Comparison of ENCODE assay signal across 12 cellular contexts in genomic region chr10:129332476-129332875, GRCh38.
DNase-seq lines count a peak whose midpoint lies in the region; ATAC-seq, FAIRE-seq and TF ChIP-seq lines count a peak whose summit lies in the region.
"Had no signal": no experiment of that assay in that cellular context is flagged by ENCODE, and none has a peak within 500 bp of the region (broad histone marks: within the 10 kb centered on the region; RNA-seq: fewer than 3 reads in every experiment).

No MANE protein-coding gene starts in this region.

- TF ChIP-seq EP300 in SK-N-SH (IDR thresholded peaks at IDR 0.05; ENCODE audit: borderline replicate concordance in 1 of 2, low read depth in 1 of 2, low read length in 1 of 2) (no peak), H1 (IDR thresholded peaks at IDR 0.05; ENCODE audit: borderline replicate concordance in 1 of 2, low read depth in 2 of 2, low read length in 2 of 2) (no peak)

- H3K79me1 ChIP-seq in H1 (ENCODE audit: low read depth, low read length), result no peaks in the 10 kb centered on the region

- no peaks in the 10 kb centered on the region for H3K9me2 ChIP-seq in SK-N-SH

- no peak overlapping the region for H2BK12ac ChIP-seq in H1 (ENCODE audit: low read depth, low read length)

- H4K8ac ChIP-seq in H1 (ENCODE audit: extremely low read depth, insufficient read depth, low read length), result no peak overlapping the region

- H3K27ac ChIP-seq in SK-N-SH (ENCODE audit: low read depth in 2 of 2, low read length in 1 of 2) (no peak overlapping the region), H1 (ENCODE audit: low read depth, low read length) (no peak overlapping the region)

- H3K4me1 ChIP-seq in SK-N-SH (ENCODE audit: control insufficient read depth in 1 of 2, insufficient read depth in 2 of 2, low read depth in 1 of 2, low read length in 1 of 2), result no peaks in the 10 kb centered on the region; a peak in 1 of 4 replicates
- H3K4me1 ChIP-seq in H1 (replicated peaks in 1 of 4; ENCODE audit: control insufficient read depth in 3 of 4, insufficient read depth in 4 of 4, low read length in 3 of 4), result peaks cover 0 to 2% (median under 1%) of the 10 kb centered on the region in 4 experiments; a peak in 4 of 7 replicates

- no peak overlapping the region for H4K91ac ChIP-seq in H1 (replicated peaks; ENCODE audit: insufficient read length, low read length)

- no peak overlapping the region for H2BK5ac ChIP-seq in H1 (ENCODE audit: low read depth, low read length)

- H3K4me3 ChIP-seq in SK-N-SH (ENCODE audit: low read depth in 2 of 2, low read length in 1 of 2), result no peak overlapping the region; a peak in 1 of 4 replicates
- no peak overlapping the region for H3K4me3 ChIP-seq in H1 (ENCODE audit: extremely low read depth in 1 of 4, insufficient read depth in 2 of 4, low read depth in 3 of 4, low read length in 4 of 4)

- H3K23me2 ChIP-seq in H1 (ENCODE audit: low read depth, low read length), result no peaks in the 10 kb centered on the region

- ATAC-seq in SK-N-SH treated with all-trans-retinoic acid at 6 μM for 48 hours, result no peak
- no peak for ATAC-seq in HG02623 (IDR thresholded peaks at IDR 0.05; ENCODE audit: unreplicated experiment)
- ATAC-seq in HG02588 (IDR thresholded peaks at IDR 0.05; ENCODE audit: unreplicated experiment), result no peak
- ATAC-seq: activated CD4-positive, CD25-positive, alpha-beta regulatory T cell treated with anti-CD3 and anti-CD28 coated beads, Interleukin-2, amount 50 U/mL, for 24 hours; natural killer cell treated with Interleukin-12 subunit alpha and Interleukin-12 subunit beta and Interleukin-15 and Interleukin-18, amount 100 ng/mL, for 72 hours had no signal

- H3K56ac ChIP-seq in H1 (replicated peaks; ENCODE audit: insufficient read length, low read depth, low read length), result no peak overlapping the region

- H3K4me2 ChIP-seq in SK-N-SH (no peak overlapping the region), H1 (ENCODE audit: insufficient read depth in 1 of 2, low read depth in 2 of 2, low read length in 2 of 2) (no peak overlapping the region)

- POLR2A ChIA-PET in SK-N-SH (lab: Yijun Ruan, JAX) (no interaction called here), H1 (lab: Charles Lee; ENCODE audit: partially characterized antibody) (no interaction called here)

- TF ChIP-seq RAD21 in SK-N-SH (IDR thresholded peaks at IDR 0.05; ENCODE audit: low read length) (peak; percentile 36; the same call in 1 of the 2 replicates), H1 (IDR thresholded peaks at IDR 0.05 in 1 of 2, conservative IDR thresholded peaks at IDR 0.05 in 1 of 2; ENCODE audit: low read depth in 2 of 2, low read length in 2 of 2) (peak; percentile 73 to 85)

- no peak overlapping the region for H3K9ac ChIP-seq in SK-N-SH
- H3K9ac ChIP-seq in H1 (replicated peaks in 1 of 4; ENCODE audit: extremely low read depth in 1 of 4, low read depth in 3 of 4, low read length in 3 of 4), result no peak overlapping the region

- no peak overlapping the region for H3K23ac ChIP-seq in H1 (ENCODE audit: insufficient read length)

- no peak overlapping the region for H2BK120ac ChIP-seq in H1 (replicated peaks; ENCODE audit: low read depth, low read length)

- TF ChIP-seq CTCF in SK-N-SH (IDR thresholded peaks at IDR 0.05) (no peak), H1 (IDR thresholded peaks at IDR 0.05; ENCODE audit: control extremely low read depth in 1 of 3, insufficient read depth in 1 of 3, low read depth in 1 of 3, low read length in 3 of 3) (peak; percentile 72 to 85 (median 73))

- H2AFZ ChIP-seq in SK-N-SH (ENCODE audit: low read depth) (no peak overlapping the region), H1 (ENCODE audit: low read length) (peak overlapping the region; percentile 64; the same call in 1 of the 2 replicates)

- no peak overlapping the region for H3K14ac ChIP-seq in H1 (ENCODE audit: insufficient read length)

- no peaks in the 10 kb centered on the region for H3K36me3 ChIP-seq in SK-N-SH (replicated peaks in 1 of 2; ENCODE audit: control insufficient read depth in 1 of 2, insufficient read depth in 2 of 2, low read length in 1 of 2)
- no peaks in the 10 kb centered on the region for H3K36me3 ChIP-seq in H1 (ENCODE audit: control insufficient read depth in 2 of 4, insufficient read depth in 4 of 4, low read length in 3 of 4)

- FAIRE-seq in H1 (lab: Jason Lieb, UNC), result peak; percentile 92

- no peaks in the 10 kb centered on the region for H4K20me1 ChIP-seq in SK-N-SH (ENCODE audit: insufficient read depth)
- H4K20me1 ChIP-seq in H1 (replicated peaks in 1 of 2; ENCODE audit: control insufficient read depth in 1 of 2, insufficient read depth in 2 of 2, low read length in 2 of 2), result no peaks in the 10 kb centered on the region

- CTCF ChIA-PET in SK-N-SH (lab: Yijun Ruan, JAX) (interaction anchor here (1.0 to 2.6 kb wide), 11 partner anchors 9 to 1254 kb away, joined by 3 to 8 read pairs (median 3); no protein-coding TSS in a partner anchor), H1 (lab: Charles Lee; ENCODE audit: partially characterized antibody) (interaction anchor here (0.6 to 4.7 kb wide), 41 partner anchors 9 to 590 kb away, joined by 3 to 32 read pairs (median 4); no protein-coding TSS in a partner anchor)

- H3K79me2 ChIP-seq in SK-N-SH (ENCODE audit: insufficient read depth) (no peaks in the 10 kb centered on the region), H1 (ENCODE audit: control insufficient read depth in 1 of 2, insufficient read depth in 2 of 2, low read length in 2 of 2) (no peaks in the 10 kb centered on the region)

- WGBS in SK-N-SH (ENCODE audit: low lambda C conversion rate), result 35% methylated on average over 6 of the region's 6 CpGs
- WGBS in H1 (ENCODE audit: extremely low coverage in 1 of 2, insufficient coverage in 1 of 2, insufficient read length in 1 of 2, insufficient replicate concordance in 2 of 2, low coverage in 1 of 2, low lambda C conversion rate in 2 of 2, missing lambda C conversion rate in 1 of 2), 2 experiments, result 12% methylated on average over 6 of the region's 6 CpGs; no CpG with 5 or more reads in 1 of the 2 experiments

- H2BK15ac ChIP-seq in H1 (ENCODE audit: low read length), result no peak overlapping the region

- H3K27me3 ChIP-seq in SK-N-SH (ENCODE audit: insufficient read depth), result no peaks in the 10 kb centered on the region
- H3K27me3 ChIP-seq in H1 (replicated peaks in 1 of 4; ENCODE audit: control insufficient read depth in 3 of 4, extremely low read depth in 1 of 4, insufficient read depth in 3 of 4, low read length in 3 of 4), result no peaks in the 10 kb centered on the region

- H3K9me3 ChIP-seq in SK-N-SH (no peaks in the 10 kb centered on the region), H1 (ENCODE audit: insufficient read depth in 2 of 2, low read depth in 1 of 2, low read length in 1 of 2) (no peaks in the 10 kb centered on the region)

- no peak for TF ChIP-seq POLR2A in H1 (IDR thresholded peaks at IDR 0.05; ENCODE audit: control extremely low read depth in 1 of 2, low read depth in 2 of 2, low read length in 2 of 2)

- no peak overlapping the region for H4K5ac ChIP-seq in H1 (ENCODE audit: insufficient read length, low read depth, low read length)

- DNase-seq in SK-N-SH, result peak; percentile 56
- peak; percentile 2 for DNase-seq in M059J (ENCODE audit: low read depth)
- DNase-seq in H1 (ENCODE audit: low read depth in 1 of 2, low spot score in 2 of 2), result peak; percentile 50 to 79
- peak; percentile 34 for DNase-seq in renal cortical epithelial cell (ENCODE audit: low read depth)
- no peak for DNase-seq in activated CD8-positive, alpha-beta memory T cell treated with anti-CD3 and anti-CD28 coated beads for 24 hours
- DNase-seq: effector CD4-positive, alpha-beta T cell; NCI-H2107 had no signal

- H3F3A ChIP-seq in SK-N-SH (replicated peaks; ENCODE audit: insufficient read depth), result no peaks in the 10 kb centered on the region

- no peak overlapping the region for H2AK5ac ChIP-seq in H1 (ENCODE audit: low read depth, low read length)

- H3K4ac ChIP-seq in H1 (replicated peaks; ENCODE audit: insufficient read length, low read depth, low read length), result no peak overlapping the region

- H2BK20ac ChIP-seq in H1 (ENCODE audit: low read length), result no peak overlapping the region

- no peak overlapping the region for H3K18ac ChIP-seq in H1 (ENCODE audit: extremely low read depth, low read length)

TF ChIP-seq in SK-N-SH, 30 proteins besides CTCF, POLR2A, EP300 and RAD21:
- TF ChIP-seq IRF3 (IDR thresholded peaks at IDR 0.05; ENCODE audit: low read depth, low read length), result no peak
- peak; percentile 13; the same call in 1 of the 2 replicates for TF ChIP-seq SMC3 (IDR thresholded peaks at IDR 0.05; ENCODE audit: low read depth, low read length)

TF ChIP-seq in SK-N-SH treated with all-trans-retinoic acid at 6 μM for 48 hours, 23 proteins besides CTCF, POLR2A, EP300 and RAD21 (continues in another document):
- no peak for TF ChIP-seq ZNF565 (CRISPR knock-in tag; conservative IDR thresholded peaks at IDR 0.05; ENCODE audit: low read depth)
- TF ChIP-seq ZFP30 (CRISPR knock-in tag; IDR thresholded peaks at IDR 0.05), result no peak
- TF ChIP-seq SNAI2 (CRISPR knock-in tag; IDR thresholded peaks at IDR 0.05), result no peak
- TF ChIP-seq ZNF8 (CRISPR knock-in tag; IDR thresholded peaks at IDR 0.05), result no peak

TF ChIP-seq in H1, 55 proteins besides CTCF, POLR2A, EP300 and RAD21:
- TF ChIP-seq EGR1 (IDR thresholded peaks at IDR 0.05; ENCODE audit: borderline replicate concordance, low read depth, low read length) (0 out of 2 replicates have a peak, but pooled peaks have one; percentile 20), CHD2 (IDR thresholded peaks at IDR 0.05; ENCODE audit: low read length) (no peak), YY1 (IDR thresholded peaks at IDR 0.05; ENCODE audit: low read depth, low read length) (0 out of 2 replicates have a peak, but pooled peaks have one; percentile 24), SP1 (IDR thresholded peaks at IDR 0.05; ENCODE audit: low read depth, low read length) (peak; percentile 75; the same call in 1 of the 2 replicates), ASH2L (IDR thresholded peaks at IDR 0.05; ENCODE audit: low read length) (peak; percentile 22), CBX5 (IDR thresholded peaks at IDR 0.05; ENCODE audit: low read depth, low read length) (no peak)

Comparison
In these comparisons a context has a peak if more than half of its experiments do, and no peak if none do; other contexts are left out.
1. Of the 17 proteins assayed by ChIP-seq in both H1 and SK-N-SH: peak only in H1: CTCF and YY1; only in SK-N-SH: none; in both: RAD21; in neither: 14.